Comparison of ENCODE assay signal across 1 cellular context in the genomic region with DNA sequence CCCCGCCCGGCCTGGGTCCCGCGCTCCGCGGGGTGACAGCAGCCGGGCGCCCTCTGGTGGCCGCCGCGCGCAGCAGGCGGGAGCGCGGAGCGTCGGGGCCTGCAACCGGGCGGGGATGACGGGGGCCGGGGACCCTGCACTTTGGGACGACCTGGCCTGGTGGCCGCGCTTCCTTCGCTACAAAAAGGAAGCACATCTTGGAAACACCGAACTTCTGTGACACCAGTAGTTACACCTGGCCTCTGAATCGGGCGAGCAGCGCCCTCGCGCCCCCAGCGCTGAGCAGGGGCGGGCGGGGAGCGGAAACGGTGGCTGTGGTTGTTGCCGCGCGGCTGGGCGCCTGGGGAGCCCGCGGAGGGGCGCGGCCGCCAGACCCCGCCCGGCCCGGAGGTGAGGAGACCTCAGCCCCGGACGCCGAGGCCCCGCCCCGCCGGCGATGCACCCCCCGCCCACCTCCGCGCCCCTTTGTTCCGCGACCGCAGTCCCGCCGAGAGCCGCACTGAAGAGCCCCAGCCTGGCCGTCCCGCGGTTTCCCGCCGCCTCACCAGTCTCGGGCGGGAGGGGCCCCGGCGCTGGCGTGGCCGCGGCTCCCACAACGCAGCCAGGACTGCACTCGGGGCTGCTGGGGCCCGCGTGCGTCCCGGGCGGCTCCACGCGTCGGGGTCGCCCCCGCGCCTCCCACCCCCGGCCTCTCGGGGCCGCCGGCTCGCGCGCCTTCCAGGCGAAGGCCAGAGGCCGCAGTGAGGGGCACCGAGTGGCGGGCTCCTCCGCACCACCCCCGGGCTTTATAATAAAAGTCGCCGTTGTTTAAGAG.
TF ChIP-seq lines count a peak whose summit lies in the region.

No MANE protein-coding gene starts in this region.

TF ChIP-seq in K562, 482 proteins besides CTCF, POLR2A, EP300 and RAD21 (continued from another document and continues in another):
- TF ChIP-seq, protein P1, sequence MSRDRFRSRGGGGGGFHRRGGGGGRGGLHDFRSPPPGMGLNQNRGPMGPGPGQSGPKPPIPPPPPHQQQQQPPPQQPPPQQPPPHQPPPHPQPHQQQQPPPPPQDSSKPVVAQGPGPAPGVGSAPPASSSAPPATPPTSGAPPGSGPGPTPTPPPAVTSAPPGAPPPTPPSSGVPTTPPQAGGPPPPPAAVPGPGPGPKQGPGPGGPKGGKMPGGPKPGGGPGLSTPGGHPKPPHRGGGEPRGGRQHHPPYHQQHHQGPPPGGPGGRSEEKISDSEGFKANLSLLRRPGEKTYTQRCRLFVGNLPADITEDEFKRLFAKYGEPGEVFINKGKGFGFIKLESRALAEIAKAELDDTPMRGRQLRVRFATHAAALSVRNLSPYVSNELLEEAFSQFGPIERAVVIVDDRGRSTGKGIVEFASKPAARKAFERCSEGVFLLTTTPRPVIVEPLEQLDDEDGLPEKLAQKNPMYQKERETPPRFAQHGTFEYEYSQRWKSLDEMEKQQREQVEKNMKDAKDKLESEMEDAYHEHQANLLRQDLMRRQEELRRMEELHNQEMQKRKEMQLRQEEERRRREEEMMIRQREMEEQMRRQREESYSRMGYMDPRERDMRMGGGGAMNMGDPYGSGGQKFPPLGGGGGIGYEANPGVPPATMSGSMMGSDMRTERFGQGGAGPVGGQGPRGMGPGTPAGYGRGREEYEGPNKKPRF (IDR thresholded peaks at IDR 0.05; ENCODE audit: low read depth, low read length), result no peak
- TF ChIP-seq TBL1XR1 (IDR thresholded peaks at IDR 0.05; ENCODE audit: low read length in 2 of 2), result no peak
- TF ChIP-seq ZNF75A (CRISPR knock-in tag; IDR thresholded peaks at IDR 0.05), result no peak
- TF ChIP-seq HNRNPUL1 (IDR thresholded peaks at IDR 0.05; ENCODE audit: low read length), result no peak
- TF ChIP-seq MAFK (IDR thresholded peaks at IDR 0.05; ENCODE audit: low read length), result no peak
- TF ChIP-seq MAFG (tag; conservative IDR thresholded peaks at IDR 0.05), result no peak
- no peak for TF ChIP-seq ZSCAN32 (CRISPR knock-in tag; IDR thresholded peaks at IDR 0.05)
- no peak for TF ChIP-seq CBFA2T3 (IDR thresholded peaks at IDR 0.05)
- no peak for TF ChIP-seq ZNF77 (CRISPR knock-in tag; IDR thresholded peaks at IDR 0.05)
- TF ChIP-seq, protein P2, sequence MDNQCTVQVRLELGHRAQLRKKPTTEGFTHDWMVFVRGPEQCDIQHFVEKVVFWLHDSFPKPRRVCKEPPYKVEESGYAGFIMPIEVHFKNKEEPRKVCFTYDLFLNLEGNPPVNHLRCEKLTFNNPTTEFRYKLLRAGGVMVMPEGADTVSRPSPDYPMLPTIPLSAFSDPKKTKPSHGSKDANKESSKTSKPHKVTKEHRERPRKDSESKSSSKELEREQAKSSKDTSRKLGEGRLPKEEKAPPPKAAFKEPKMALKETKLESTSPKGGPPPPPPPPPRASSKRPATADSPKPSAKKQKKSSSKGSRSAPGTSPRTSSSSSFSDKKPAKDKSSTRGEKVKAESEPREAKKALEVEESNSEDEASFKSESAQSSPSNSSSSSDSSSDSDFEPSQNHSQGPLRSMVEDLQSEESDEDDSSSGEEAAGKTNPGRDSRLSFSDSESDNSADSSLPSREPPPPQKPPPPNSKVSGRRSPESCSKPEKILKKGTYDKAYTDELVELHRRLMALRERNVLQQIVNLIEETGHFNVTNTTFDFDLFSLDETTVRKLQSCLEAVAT (IDR thresholded peaks at IDR 0.05), result no peak
- TF ChIP-seq, protein P3, sequence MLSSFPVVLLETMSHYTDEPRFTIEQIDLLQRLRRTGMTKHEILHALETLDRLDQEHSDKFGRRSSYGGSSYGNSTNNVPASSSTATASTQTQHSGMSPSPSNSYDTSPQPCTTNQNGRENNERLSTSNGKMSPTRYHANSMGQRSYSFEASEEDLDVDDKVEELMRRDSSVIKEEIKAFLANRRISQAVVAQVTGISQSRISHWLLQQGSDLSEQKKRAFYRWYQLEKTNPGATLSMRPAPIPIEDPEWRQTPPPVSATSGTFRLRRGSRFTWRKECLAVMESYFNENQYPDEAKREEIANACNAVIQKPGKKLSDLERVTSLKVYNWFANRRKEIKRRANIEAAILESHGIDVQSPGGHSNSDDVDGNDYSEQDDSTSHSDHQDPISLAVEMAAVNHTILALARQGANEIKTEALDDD (IDR thresholded peaks at IDR 0.05), result no peak
- TF ChIP-seq HDAC6 (IDR thresholded peaks at IDR 0.05; ENCODE audit: low read depth, low read length), result no peak
- TF ChIP-seq FOXA1 (IDR thresholded peaks at IDR 0.05; ENCODE audit: borderline replicate concordance), result no peak
- peak; percentile 87 for TF ChIP-seq CCNT2 (IDR thresholded peaks at IDR 0.05; ENCODE audit: borderline replicate concordance, extremely low read depth, insufficient read length, low read depth, low read length)
- no peak for TF ChIP-seq ZNF347 (CRISPR knock-in tag; IDR thresholded peaks at IDR 0.05; ENCODE audit: low read depth)
- TF ChIP-seq, protein P4, sequence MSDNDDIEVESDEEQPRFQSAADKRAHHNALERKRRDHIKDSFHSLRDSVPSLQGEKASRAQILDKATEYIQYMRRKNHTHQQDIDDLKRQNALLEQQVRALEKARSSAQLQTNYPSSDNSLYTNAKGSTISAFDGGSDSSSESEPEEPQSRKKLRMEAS (CRISPR knock-in tag; IDR thresholded peaks at IDR 0.05), result 0 out of 2 replicates have a peak, but pooled peaks have one; percentile 19
- TF ChIP-seq BRD9 (IDR thresholded peaks at IDR 0.05; ENCODE audit: low read depth, partially characterized antibody), result no peak
- TF ChIP-seq, protein P5, sequence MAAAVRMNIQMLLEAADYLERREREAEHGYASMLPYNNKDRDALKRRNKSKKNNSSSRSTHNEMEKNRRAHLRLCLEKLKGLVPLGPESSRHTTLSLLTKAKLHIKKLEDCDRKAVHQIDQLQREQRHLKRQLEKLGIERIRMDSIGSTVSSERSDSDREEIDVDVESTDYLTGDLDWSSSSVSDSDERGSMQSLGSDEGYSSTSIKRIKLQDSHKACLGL (CRISPR knock-in tag; IDR thresholded peaks at IDR 0.05; ENCODE audit: borderline replicate concordance, poor library complexity, severe bottlenecking), result peak; percentile 20
- TF ChIP-seq ZNF253 (CRISPR knock-in tag; conservative IDR thresholded peaks at IDR 0.05), result no peak
- TF ChIP-seq LCOR (CRISPR knock-in tag; IDR thresholded peaks at IDR 0.05), result 0 out of 2 replicates have a peak, but pooled peaks have one; percentile 33
- TF ChIP-seq CBX8 (IDR thresholded peaks at IDR 0.05; ENCODE audit: borderline replicate concordance, extremely low read depth, low read depth, low read length, poor library complexity, severe bottlenecking), result no peak
- TF ChIP-seq, protein P6, sequence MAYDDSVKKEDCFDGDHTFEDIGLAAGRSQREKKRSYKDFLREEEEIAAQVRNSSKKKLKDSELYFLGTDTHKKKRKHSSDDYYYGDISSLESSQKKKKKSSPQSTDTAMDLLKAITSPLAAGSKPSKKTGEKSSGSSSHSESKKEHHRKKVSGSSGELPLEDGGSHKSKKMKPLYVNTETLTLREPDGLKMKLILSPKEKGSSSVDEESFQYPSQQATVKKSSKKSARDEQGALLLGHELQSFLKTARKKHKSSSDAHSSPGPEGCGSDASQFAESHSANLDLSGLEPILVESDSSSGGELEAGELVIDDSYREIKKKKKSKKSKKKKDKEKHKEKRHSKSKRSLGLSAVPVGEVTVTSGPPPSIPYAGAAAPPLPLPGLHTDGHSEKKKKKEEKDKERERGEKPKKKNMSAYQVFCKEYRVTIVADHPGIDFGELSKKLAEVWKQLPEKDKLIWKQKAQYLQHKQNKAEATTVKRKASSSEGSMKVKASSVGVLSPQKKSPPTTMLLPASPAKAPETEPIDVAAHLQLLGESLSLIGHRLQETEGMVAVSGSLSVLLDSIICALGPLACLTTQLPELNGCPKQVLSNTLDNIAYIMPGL (CRISPR knock-in tag; IDR thresholded peaks at IDR 0.05), result peak; percentile 95
- TF ChIP-seq ZNF354B (CRISPR knock-in tag; IDR thresholded peaks at IDR 0.05), result no peak
- peak; percentile 50; the same call in 1 of the 2 replicates for TF ChIP-seq STAG1 (CRISPR knock-in tag; IDR thresholded peaks at IDR 0.05; ENCODE audit: borderline replicate concordance)
- TF ChIP-seq TGIF2 (CRISPR knock-in tag; IDR thresholded peaks at IDR 0.05), result no peak
- TF ChIP-seq GABPB2 (CRISPR knock-in tag; conservative IDR thresholded peaks at IDR 0.05), result no peak
- TF ChIP-seq CXXC5 (CRISPR knock-in tag; IDR thresholded peaks at IDR 0.05), result peak; percentile 91
- TF ChIP-seq GATAD2B (IDR thresholded peaks at IDR 0.05; ENCODE audit: borderline replicate concordance), result peak; percentile 56
- no peak for TF ChIP-seq ARID2 (IDR thresholded peaks at IDR 0.05)
- 0 out of 4 replicates have a peak, but pooled peaks of 1 of the 2 experiments have one; percentile 19 for TF ChIP-seq SIN3A (IDR thresholded peaks at IDR 0.05; ENCODE audit: borderline replicate concordance in 2 of 2, control insufficient read depth in 1 of 2, low read depth in 2 of 2, low read length in 2 of 2)
- TF ChIP-seq, protein P7, sequence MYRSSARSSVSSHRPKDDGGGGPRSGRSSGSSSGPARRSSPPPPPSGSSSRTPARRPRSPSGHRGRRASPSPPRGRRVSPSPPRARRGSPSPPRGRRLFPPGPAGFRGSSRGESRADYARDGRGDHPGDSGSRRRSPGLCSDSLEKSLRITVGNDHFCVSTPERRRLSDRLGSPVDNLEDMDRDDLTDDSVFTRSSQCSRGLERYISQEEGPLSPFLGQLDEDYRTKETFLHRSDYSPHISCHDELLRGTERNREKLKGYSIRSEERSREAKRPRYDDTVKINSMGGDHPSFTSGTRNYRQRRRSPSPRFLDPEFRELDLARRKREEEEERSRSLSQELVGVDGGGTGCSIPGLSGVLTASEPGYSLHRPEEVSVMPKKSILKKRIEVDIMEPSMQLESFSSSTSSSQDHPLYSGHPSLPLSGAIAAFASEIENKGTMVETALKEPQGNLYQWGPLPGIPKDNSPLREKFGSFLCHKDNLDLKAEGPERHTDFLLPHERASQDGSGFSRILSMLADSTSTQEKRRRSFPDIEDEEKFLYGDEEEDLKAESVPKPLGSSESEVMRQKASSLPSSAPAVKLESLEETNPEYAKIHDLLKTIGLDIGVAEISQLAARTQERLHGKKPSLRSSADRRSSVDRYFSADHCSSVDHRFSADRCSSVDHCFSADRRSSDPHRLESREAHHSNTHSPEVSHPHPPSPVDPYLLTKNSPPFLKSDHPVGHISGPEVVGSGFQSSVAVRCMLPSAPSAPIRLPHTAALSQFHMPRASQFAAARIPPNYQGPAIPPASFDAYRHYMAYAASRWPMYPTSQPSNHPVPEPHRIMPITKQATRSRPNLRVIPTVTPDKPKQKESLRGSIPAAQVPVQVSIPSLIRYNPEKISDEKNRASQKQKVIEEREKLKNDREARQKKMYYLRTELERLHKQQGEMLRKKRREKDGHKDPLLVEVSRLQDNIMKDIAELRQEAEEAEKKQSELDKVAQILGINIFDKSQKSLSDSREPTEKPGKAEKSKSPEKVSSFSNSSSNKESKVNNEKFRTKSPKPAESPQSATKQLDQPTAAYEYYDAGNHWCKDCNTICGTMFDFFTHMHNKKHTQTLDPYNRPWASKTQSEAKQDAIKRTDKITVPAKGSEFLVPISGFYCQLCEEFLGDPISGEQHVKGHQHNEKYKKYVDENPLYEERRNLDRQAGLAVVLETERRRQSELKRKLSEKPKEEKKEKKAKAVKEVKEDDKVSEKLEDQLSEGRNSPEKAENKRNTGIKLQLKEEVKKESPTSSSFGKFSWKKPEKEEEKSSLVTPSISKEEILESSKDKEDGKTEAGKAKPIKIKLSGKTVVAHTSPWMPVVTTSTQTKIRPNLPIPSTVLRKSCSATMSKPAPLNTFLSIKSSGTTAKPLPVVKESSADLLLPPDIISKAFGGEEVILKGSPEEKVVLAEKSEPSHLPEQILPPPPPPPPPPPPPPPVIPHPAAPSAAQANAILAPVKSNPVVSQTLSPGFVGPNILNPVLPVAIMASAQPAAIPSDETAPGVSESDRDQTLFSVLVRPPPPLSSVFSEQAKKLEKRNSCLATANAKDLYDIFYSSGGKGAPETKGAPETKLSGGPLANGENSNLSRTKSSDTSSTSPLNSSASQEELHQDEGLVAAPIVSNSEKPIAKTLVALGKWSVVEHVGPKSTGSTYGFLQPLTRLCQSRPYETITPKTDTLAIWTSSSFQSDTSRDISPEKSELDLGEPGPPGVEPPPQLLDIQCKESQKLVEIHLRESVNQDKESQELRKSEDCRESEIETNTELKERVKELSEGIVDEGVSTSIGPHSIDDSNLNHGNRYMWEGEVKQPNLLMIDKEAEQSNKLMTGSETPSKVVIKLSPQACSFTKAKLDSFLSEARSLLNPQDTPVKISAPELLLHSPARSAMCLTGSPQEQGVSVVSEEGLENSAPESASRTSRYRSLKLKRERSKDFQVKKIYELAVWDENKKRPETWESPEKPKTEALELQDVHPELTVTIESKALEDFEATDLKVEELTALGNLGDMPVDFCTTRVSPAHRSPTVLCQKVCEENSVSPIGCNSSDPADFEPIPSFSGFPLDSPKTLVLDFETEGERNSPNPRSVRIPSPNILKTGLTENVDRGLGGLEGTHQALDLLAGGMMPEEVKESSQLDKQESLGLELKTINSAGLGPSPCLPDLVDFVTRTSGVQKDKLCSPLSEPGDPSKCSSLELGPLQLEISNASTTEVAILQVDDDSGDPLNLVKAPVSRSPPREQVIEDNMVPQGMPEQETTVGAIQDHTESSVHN (IDR thresholded peaks at IDR 0.05; ENCODE audit: borderline replicate concordance in 1 of 2, low read depth in 1 of 2), result no peak
- TF ChIP-seq KAT7 (CRISPR knock-in tag; IDR thresholded peaks at IDR 0.05; ENCODE audit: borderline replicate concordance), result no peak; the same call in 1 of the 2 replicates
- TF ChIP-seq, protein P8, sequence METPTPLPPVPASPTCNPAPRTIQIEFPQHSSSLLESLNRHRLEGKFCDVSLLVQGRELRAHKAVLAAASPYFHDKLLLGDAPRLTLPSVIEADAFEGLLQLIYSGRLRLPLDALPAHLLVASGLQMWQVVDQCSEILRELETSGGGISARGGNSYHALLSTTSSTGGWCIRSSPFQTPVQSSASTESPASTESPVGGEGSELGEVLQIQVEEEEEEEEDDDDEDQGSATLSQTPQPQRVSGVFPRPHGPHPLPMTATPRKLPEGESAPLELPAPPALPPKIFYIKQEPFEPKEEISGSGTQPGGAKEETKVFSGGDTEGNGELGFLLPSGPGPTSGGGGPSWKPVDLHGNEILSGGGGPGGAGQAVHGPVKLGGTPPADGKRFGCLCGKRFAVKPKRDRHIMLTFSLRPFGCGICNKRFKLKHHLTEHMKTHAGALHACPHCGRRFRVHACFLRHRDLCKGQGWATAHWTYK (CRISPR knock-in tag; IDR thresholded peaks at IDR 0.05), result peak; percentile 11; the same call in 1 of the 2 replicates
